In genomic region chr17:42421479-42422332, GRCh38 we compare ENCODE assay signal across 8 cellular contexts. TPM values are rescaled to one million over a fixed set of nuclear protein-coding genes. Genes with fewer than 3 reads are reported as not detected.
DNase-seq lines count a peak whose midpoint lies in the region; FAIRE-seq and TF ChIP-seq lines count a peak whose summit lies in the region.

No MANE protein-coding gene starts in this region.

- no peak for FAIRE-seq in bronchial epithelial cell (lab: Jason Lieb, UNC)

- H3K36me3 ChIP-seq in bronchial epithelial cell (ENCODE audit: control insufficient read depth, insufficient read depth, low read length): peaks cover 1% of the 10 kb centered on the region
- H3K36me3 ChIP-seq in OCI-LY7 (ENCODE audit: insufficient read depth, low read length): no peaks in the 10 kb centered on the region

- H3K4me3 ChIP-seq in bronchial epithelial cell (ENCODE audit: low read depth, low read length) (peak overlapping the region; percentile 94), OCI-LY7 (ENCODE audit: low read depth, low read length, poor library complexity, severe bottlenecking) (no peak overlapping the region)

- H3K9me2 ChIP-seq in OCI-LY7 (ENCODE audit: insufficient read depth, low read length): no peaks in the 10 kb centered on the region

- no peak overlapping the region for H3K27ac Mint-ChIP-seq in IgD-negative memory B cell
- no peak overlapping the region for H3K27ac Mint-ChIP-seq in stimulated activated naive CD8-positive, alpha-beta T cell treated with anti-CD3 and anti-CD28 coated beads, Interleukin-15, Interleukin-2, amounts not matched to agents 100 ng/mL and 50 ng/mL, for 24 hours

- no peaks in the 10 kb centered on the region for H4K20me1 ChIP-seq in OCI-LY7 (ENCODE audit: insufficient read depth, low read length)

- no peaks in the 10 kb centered on the region for H3K79me2 ChIP-seq in OCI-LY7 (ENCODE audit: insufficient read depth, low read depth, low read length)

- intact Hi-C loops in OCI-LY7 (cut with micrococcal nuclease; ENCODE audit: unreplicated experiment): no loop called here

- no peak overlapping the region for H3K4me2 ChIP-seq in OCI-LY7 (ENCODE audit: low read length)

- peaks cover 0 to 2% (median 0%) of the 10 kb centered on the region in 3 donors for H3K9me3 Mint-ChIP-seq in IgD-negative memory B cell
- no peaks in the 10 kb centered on the region for H3K9me3 Mint-ChIP-seq in stimulated activated naive CD8-positive, alpha-beta T cell treated with anti-CD3 and anti-CD28 coated beads, Interleukin-15, Interleukin-2, amounts not matched to agents 100 ng/mL and 50 ng/mL, for 24 hours

- POLR2A ChIA-PET in OCI-LY7 (lab: Charles Lee): interaction anchor here (0.6 kb wide), 1 partner anchor 1351 kb away, joined by 3 read pairs; no protein-coding TSS in a partner anchor

- no TSS peak for BruUV-seq in OCI-LY7 (replicated peaks; lab: Mats Ljungman, UMichigan)

- peaks cover 4% of the 10 kb centered on the region for H3K36me3 Mint-ChIP-seq in IgD-negative memory B cell
- no peaks in the 10 kb centered on the region for H3K36me3 Mint-ChIP-seq in stimulated activated naive CD8-positive, alpha-beta T cell treated with anti-CD3 and anti-CD28 coated beads, Interleukin-15, Interleukin-2, amounts not matched to agents 100 ng/mL and 50 ng/mL, for 24 hours (ENCODE audit: low read depth)

- peaks cover 37% of the 10 kb centered on the region for H3K27me3 Mint-ChIP-seq in IgD-negative memory B cell
- H3K27me3 Mint-ChIP-seq in stimulated activated naive CD8-positive, alpha-beta T cell treated with anti-CD3 and anti-CD28 coated beads, Interleukin-15, Interleukin-2, amounts not matched to agents 100 ng/mL and 50 ng/mL, for 24 hours: peaks cover 41% of the 10 kb centered on the region

- CTCF ChIA-PET in OCI-LY7 (lab: Charles Lee; ENCODE audit: unreplicated experiment): no interaction called here

- peak; percentile 75 for DNase-seq in A172 (ENCODE audit: low spot score)
- DNase-seq in bronchial epithelial cell (ENCODE audit: low read depth): peak; percentile 38
- peak; percentile 41 for DNase-seq in kidney glomerular epithelial cell (lab: John Stamatoyannopoulos, UW)
- DNase-seq in NOMO-1 treated with DMSO at 0.1 percent for 48 hours (lab: John Stamatoyannopoulos, UW; ENCODE audit: unreplicated experiment): no peak
- no peak for DNase-seq in NCI-H187 (lab: John Stamatoyannopoulos, UW)
- no peak for DNase-seq in OCI-LY7 (ENCODE audit: low spot score)

- TF ChIP-seq CTCF in bronchial epithelial cell (IDR thresholded peaks at IDR 0.05; ENCODE audit: insufficient read depth, low read length, severe bottlenecking): no peak
- TF ChIP-seq CTCF in OCI-LY7 (conservative IDR thresholded peaks at IDR 0.05; ENCODE audit: low read length): no peak

- no peaks in the 10 kb centered on the region for H3K27me3 ChIP-seq in bronchial epithelial cell (ENCODE audit: control insufficient read depth, insufficient read depth, low read length)

- peaks cover 4 to 6% (median 5%) of the 10 kb centered on the region in 3 donors for H3K4me1 Mint-ChIP-seq in IgD-negative memory B cell
- peaks cover 26% of the 10 kb centered on the region for H3K4me1 Mint-ChIP-seq in stimulated activated naive CD8-positive, alpha-beta T cell treated with anti-CD3 and anti-CD28 coated beads, Interleukin-15, Interleukin-2, amounts not matched to agents 100 ng/mL and 50 ng/mL, for 24 hours (ENCODE audit: low read depth)

- H3K9me3 ChIP-seq in OCI-LY7 (ENCODE audit: low read length): no peaks in the 10 kb centered on the region

- no peaks in the 10 kb centered on the region for H3K4me1 ChIP-seq in OCI-LY7 (ENCODE audit: insufficient read depth, low read length, poor library complexity, severe bottlenecking)

- no peak overlapping the region for H3K27ac ChIP-seq in OCI-LY7 (ENCODE audit: low read depth, low read length, poor library complexity, severe bottlenecking)

- peak overlapping the region; percentile 57 to 89 (median 79) for H3K4me3 Mint-ChIP-seq in IgD-negative memory B cell
- H3K4me3 Mint-ChIP-seq in stimulated activated naive CD8-positive, alpha-beta T cell treated with anti-CD3 and anti-CD28 coated beads, Interleukin-15, Interleukin-2, amounts not matched to agents 100 ng/mL and 50 ng/mL, for 24 hours: peak overlapping the region; percentile 71

- no peak overlapping the region for H2AFZ ChIP-seq in OCI-LY7 (ENCODE audit: low read length)

RNA-seq across cellular contexts. Expression of gene CAVIN1, which starts 1.4 kb away (rescaled TPM):
- 569 and 659 TPM in 2 replicates for total RNA-seq in A172 (2014; rRNA removed; shearing (Covaris generic))
- polyA plus RNA-seq in IgD-negative memory B cell: not detected
- 126 and 159 TPM in 2 replicates for total RNA-seq in bronchial epithelial cell
- not detected in 2 replicates for total RNA-seq in OCI-LY7 (2014; rRNA removed; shearing (Covaris generic))
- 0.08 TPM in 1 of 2 replicates, not detected in the other for total RNA-seq in OCI-LY7 (2022)

RNA-seq across cellular contexts. Expression of gene STAT3, which starts 33.5 kb away (rescaled TPM):
- 78.5 and 92.9 TPM in 2 replicates for total RNA-seq in A172 (2014; rRNA removed; shearing (Covaris generic))
- polyA plus RNA-seq in IgD-negative memory B cell: 106 TPM
- 40.0 and 56.6 TPM in 2 replicates for total RNA-seq in bronchial epithelial cell
- 11.4 and 14.8 TPM in 2 replicates for total RNA-seq in OCI-LY7 (2014; rRNA removed; shearing (Covaris generic))
- total RNA-seq in OCI-LY7 (2022): 28.7 and 37.2 TPM in 2 replicates

RNA-seq across cellular contexts. Expression of gene ATP6V0A1, which starts 37.0 kb away (rescaled TPM):
- total RNA-seq in A172 (2014; rRNA removed; shearing (Covaris generic)): 23.4 and 24.1 TPM in 2 replicates
- polyA plus RNA-seq in IgD-negative memory B cell: 17.2 TPM
- 20.0 and 54.2 TPM in 2 replicates for total RNA-seq in bronchial epithelial cell
- 19.8 and 27.2 TPM in 2 replicates for total RNA-seq in OCI-LY7 (2014; rRNA removed; shearing (Covaris generic))
- 33.4 and 46.9 TPM in 2 replicates for total RNA-seq in OCI-LY7 (2022)

Comparison
In these comparisons a context has a peak if more than half of its experiments do, and no peak if none do; other contexts are left out.
1. DNase-seq: peak in A172 (single experiment), bronchial epithelial cell (single experiment) and kidney glomerular epithelial cell (single experiment); none in NOMO-1 treated with DMSO at 0.1 percent for 48 hours (single experiment), NCI-H187 (0 of 2) and OCI-LY7 (single experiment).
2. RNA of gene CAVIN1, which starts 1.4 kb away (total RNA-seq): 569 to 659 TPM in A172 and 126 to 159 TPM in bronchial epithelial cell; 0.08 TPM in OCI-LY7; every median in the first group is over 100 times any median in the second.